ENCODE assay signal across 9 cellular contexts in genomic region chr18:5600376-5601071, GRCh38. TPM values are rescaled to one million over a fixed set of nuclear protein-coding genes. Genes with fewer than 3 reads are reported as not detected.
A peak's percentile ranks its signal among the peaks of the same experiment; 100 is the strongest.
DNase-seq lines count a peak whose midpoint lies in the region; ATAC-seq, FAIRE-seq and TF ChIP-seq lines count a peak whose summit lies in the region.
"Had no signal": no experiment of that assay in that cellular context is flagged by ENCODE, and none has a peak within 500 bp of the region (broad histone marks: within the 10 kb centered on the region; RNA-seq: fewer than 3 reads in every experiment).

No MANE protein-coding gene starts in this region.

- no peaks in the 10 kb centered on the region for H3K36me3 ChIP-seq in Panc1 (ENCODE audit: control insufficient read depth, insufficient read depth, low read length)
- H3K36me3 ChIP-seq: breast epithelium had no signal

- intact Hi-C loops in Panc1 (cut with micrococcal nuclease; ENCODE audit: unreplicated experiment) = loop anchor here (10.0 kb wide), 1 partner anchor 244 kb away; no protein-coding TSS in a partner anchor
- intact Hi-C loops in head of caudate nucleus (cut with DNase I) = loop anchor here (10.0 kb wide), 1 partner anchor 244 kb away; no protein-coding TSS in a partner anchor

- H3K9me3 ChIP-seq in Panc1 (ENCODE audit: control insufficient read depth, insufficient read depth, low read depth, low read length) = no peaks in the 10 kb centered on the region
- H3K9me3 ChIP-seq: breast epithelium had no signal

- no TSS peak for BruUV-seq in Panc1 (replicated peaks; lab: Mats Ljungman, UMichigan)

- H3K4me3 ChIP-seq in Panc1 (ENCODE audit: low read depth in 2 of 2, low read length in 2 of 2) = no peak overlapping the region
- H3K4me3 ChIP-seq: breast epithelium had no signal

- DNase-seq in GM13977 (ENCODE audit: low spot score) (no peak), Panc1 (ENCODE audit: low read depth, low spot score) (no peak), frontal cortex (ENCODE audit: low spot score in 2 of 2) (no peak), head of caudate nucleus (no peak), GM10266 (ENCODE audit: extremely low spot score) (no peak)

- in situ Hi-C loops in GM13977 (cut with MboI; ENCODE audit: low pct_unique_long_range_greater_than_20kb, low sequenced_read_pairs, unreplicated experiment) = no loop called here
- in situ Hi-C loops in Panc1 (cut with HindIII; ENCODE audit: low pct_unique_long_range_greater_than_20kb, low sequenced_read_pairs) = no loop called here

- no peaks in the 10 kb centered on the region for H3K27me3 ChIP-seq in Panc1 (ENCODE audit: control insufficient read depth, insufficient read depth, low read length)
- H3K27me3 ChIP-seq: breast epithelium had no signal

- ATAC-seq in Panc1 (no peak), GM19467 (IDR thresholded peaks at IDR 0.05; ENCODE audit: unreplicated experiment) (no peak), GM18909 (IDR thresholded peaks at IDR 0.05; ENCODE audit: poor library complexity, unreplicated experiment) (no peak)

- TF ChIP-seq CTCF in 22Rv1 (IDR thresholded peaks at IDR 0.05) = peak; percentile 33
- TF ChIP-seq CTCF in GM13977 (IDR thresholded peaks at IDR 0.05; ENCODE audit: extremely low read depth, insufficient read depth, missing control alignments) = peak; percentile 16
- TF ChIP-seq CTCF in Panc1 (IDR thresholded peaks at IDR 0.05) = peak; percentile 35; the same call in 1 of the 2 replicates
- TF ChIP-seq CTCF in GM10266 (IDR thresholded peaks at IDR 0.05; ENCODE audit: control insufficient read depth, insufficient read depth, low read depth, missing control alignments) = no peak

- H3K27ac ChIP-seq in 22Rv1 (no peak overlapping the region), Panc1 (ENCODE audit: low read length) (no peak overlapping the region)
- H3K27ac ChIP-seq: breast epithelium had no signal

- POLR2A ChIA-PET in Panc1 (lab: Charles Lee) = no interaction called here

- FAIRE-seq in frontal cortex (lab: Jason Lieb, UNC) = peak; percentile 60

- H3K4me1 ChIP-seq in Panc1 (ENCODE audit: control insufficient read depth, insufficient read depth, low read length) = no peaks in the 10 kb centered on the region
- H3K4me1 ChIP-seq: breast epithelium had no signal

- CTCF ChIA-PET in Panc1 (lab: Charles Lee) = no interaction called here

RNA-seq across cellular contexts. Expression of gene EPB41L3, which starts 56.7 kb away (rescaled TPM):
- total RNA-seq in Panc1 (2021; ENCODE audit: unreplicated experiment) (0.36 TPM), frontal cortex (57.5 TPM)
- polyA plus RNA-seq in Panc1 (2012; ENCODE audit: insufficient read length) = 0.21 TPM

Comparison
In these comparisons a context has a peak if more than half of its experiments do, and no peak if none do; other contexts are left out.
1. RNA of gene EPB41L3, which starts 56.7 kb away (total RNA-seq): 57.5 TPM in frontal cortex (single experiment); 0.36 TPM in Panc1 (single experiment); every median in the first group is over 10 times any median in the second.